22 cellular contexts compared by ENCODE assay signal in genomic region chr3:12603969-12604368, GRCh38. TPM values are rescaled to one million over a fixed set of nuclear protein-coding genes. Genes with fewer than 3 reads are reported as not detected.
DNase-seq lines count a peak whose midpoint lies in the region; FAIRE-seq and TF ChIP-seq lines count a peak whose summit lies in the region.
"Had no signal": no experiment of that assay in that cellular context is flagged by ENCODE, and none has a peak within 500 bp of the region (broad histone marks: within the 10 kb centered on the region; RNA-seq: fewer than 3 reads in every experiment).

No MANE protein-coding gene starts in this region.

- 89% methylated on average over 2 of the region's 2 CpGs for WGBS in lower leg skin, 2 donors

- peaks cover 100% of the 10 kb centered on the region for H3K36me3 ChIP-seq in neutrophil

- DNase-seq in H54 (ENCODE audit: insufficient read length, low spot score) (no peak), left kidney (ENCODE audit: low read depth, low spot score) (peak; percentile 18), lower leg skin (ENCODE audit: low spot score in 2 of 2) (no peak), NCI-H82 treated with DMSO at 0.1 percent for 48 hours (lab: John Stamatoyannopoulos, UW; ENCODE audit: unreplicated experiment) (no peak), hepatic stellate cell (ENCODE audit: low spot score) (no peak)
- DNase-seq: CD8-positive, alpha-beta memory T cell; DMS 273 treated with DMSO at 0.1 percent for 48 hours; DMS79 treated with DMSO at 0.1 percent for 48 hours; GF-D8; KG1; MG63; NCI-H1105 treated with DMSO at 0.1 percent for 48 hours; NCI-H146; NCI-H1930; NCI-H2107; NCI-H524; NCI-H748 treated with DMSO at 0.1 percent for 48 hours had no signal

- H3K4me1 ChIP-seq in neutrophil (ENCODE audit: control insufficient read depth in 1 of 2, insufficient read depth in 1 of 2, low read depth in 1 of 2, low read length in 1 of 2): no peaks in the 10 kb centered on the region

- no peaks in the 10 kb centered on the region for H3K9me3 ChIP-seq in neutrophil
- H3K9me3 ChIP-seq: MG63 had no signal

- peak overlapping the region; percentile 38 for H3K27ac ChIP-seq in neutrophil
- H3K27ac ChIP-seq: C4-2B had no signal

- H3K4me3 ChIP-seq in neutrophil (ENCODE audit: low read depth in 1 of 2, low read length in 1 of 2) (no peak overlapping the region), lower leg skin (ENCODE audit: low read depth, poor library complexity, severe bottlenecking) (no peak overlapping the region)
- H3K4me3 ChIP-seq: MG63 had no signal

- intact Hi-C loops in lower leg skin (cut with DNase I; ENCODE audit: low total_unique reads): no loop called here

- TF ChIP-seq RAD21 in Ishikawa (IDR thresholded peaks at IDR 0.05; ENCODE audit: low read depth): no peak

- TF ChIP-seq CTCF in neutrophil (IDR thresholded peaks at IDR 0.05) (no peak), lower leg skin (IDR thresholded peaks at IDR 0.05) (no peak)

- TF ChIP-seq POLR2A in H54 (IDR thresholded peaks at IDR 0.05; ENCODE audit: low read depth, low read length) (no peak), lower leg skin (IDR thresholded peaks at IDR 0.05) (no peak)

- no peak for TF ChIP-seq EP300 in Ishikawa (IDR thresholded peaks at IDR 0.05; ENCODE audit: borderline replicate concordance)

- H3K27me3 ChIP-seq in neutrophil: no peaks in the 10 kb centered on the region
- H3K27me3 ChIP-seq: MG63 had no signal

- peak; percentile 53 for FAIRE-seq in H54 (lab: Jason Lieb, UNC)
- FAIRE-seq: RCC 7860 had no signal

TF ChIP-seq in Ishikawa, 13 proteins besides CTCF, POLR2A, EP300 and RAD21:
- TF ChIP-seq TAF1 (IDR thresholded peaks at IDR 0.05; ENCODE audit: low read depth) (no peak), REST (IDR thresholded peaks at IDR 0.05; ENCODE audit: low read depth) (peak; percentile 79)

RNA-seq across cellular contexts. Expression of gene MKRN2, which starts 47.1 kb away (rescaled TPM):
- total RNA-seq in lower leg skin: 10 to 100 TPM; 18.5 to 35.6 (median 29.3) TPM

RNA-seq across cellular contexts. Expression of gene MKRN2OS, which starts 58.7 kb away (rescaled TPM):
- total RNA-seq in lower leg skin: 1 to 10 TPM; 1.8 to 4.3 (median 3.2) TPM
- total RNA-seq: B cell; CD8-positive, alpha-beta memory T cell had no signal

RNA-seq across cellular contexts. Expression of gene RAF1, which starts 59.9 kb away (rescaled TPM):
- 100 to 1,000 TPM; 126 to 140 (median 131) TPM for total RNA-seq in lower leg skin
